ENCODE assay signal across 17 cellular contexts in genomic region chrX:8672176-8672575, GRCh38. TPM values are rescaled to one million over a fixed set of nuclear protein-coding genes. Genes with fewer than 3 reads are reported as not detected.
"Had no signal": no experiment of that assay in that cellular context is flagged by ENCODE, and none has a peak within 500 bp of the region (broad histone marks: within the 10 kb centered on the region; RNA-seq: fewer than 3 reads in every experiment).

No MANE protein-coding gene starts in this region.

- H3K27me3 Mint-ChIP-seq: T-helper 17 cell had no signal

- ATAC-seq: activated naive CD4-positive, alpha-beta T cell treated with anti-CD3 and anti-CD28 coated beads, Interleukin-2, amount 50 U/mL, for 72 hours; activated T-cell treated with anti-CD3 and anti-CD28 coated beads, Interleukin-2, amount 50 U/mL, for 4 hours; gastrocnemius medialis; heart left ventricle; left colon; stimulated activated effector memory CD8-positive, alpha-beta T cell treated with anti-CD3 and anti-CD28 coated beads, Interleukin-12 subunit alpha, Interleukin-12 subunit beta, amount 100 ng/mL, for 72 hours; T-helper 17 cell had no signal

- H3K27ac Mint-ChIP-seq: activated naive CD4-positive, alpha-beta T cell treated with anti-CD3 and anti-CD28 coated beads, Interleukin-2, amount 50 U/mL, for 72 hours; brain; dendritic cell treated with granulocyte-macrophage colony-stimulating factor and Interleukin-4, amounts not matched to agents 40 ng/mL and 50 ng/mL, for 4 days; stimulated activated effector memory CD8-positive, alpha-beta T cell treated with anti-CD3 and anti-CD28 coated beads, Interleukin-12 subunit alpha, Interleukin-12 subunit beta, amount 100 ng/mL, for 72 hours; T-helper 17 cell had no signal

- H3K4me1 ChIP-seq: parathyroid adenoma, uterus had no signal

- H3K27ac ChIP-seq: gastrocnemius medialis, heart left ventricle, parathyroid adenoma, uterus had no signal

- H3K4me1 Mint-ChIP-seq: stimulated activated effector memory CD8-positive, alpha-beta T cell treated with anti-CD3 and anti-CD28 coated beads, Interleukin-12 subunit alpha, Interleukin-12 subunit beta, amount 100 ng/mL, for 72 hours; T-helper 17 cell had no signal

- H3K9me3 Mint-ChIP-seq: activated naive CD4-positive, alpha-beta T cell treated with anti-CD3 and anti-CD28 coated beads, Interleukin-2, amount 50 U/mL, for 72 hours; activated T-cell treated with anti-CD3 and anti-CD28 coated beads, Interleukin-2, amount 50 U/mL, for 4 hours; dendritic cell treated with granulocyte-macrophage colony-stimulating factor and Interleukin-4, amounts not matched to agents 40 ng/mL and 50 ng/mL, for 4 days had no signal

- H3K9me3 ChIP-seq: gastrocnemius medialis, heart left ventricle, uterus had no signal

- H3K36me3 Mint-ChIP-seq: activated naive CD4-positive, alpha-beta T cell treated with anti-CD3 and anti-CD28 coated beads, Interleukin-2, amount 50 U/mL, for 72 hours; brain; stimulated activated effector memory CD8-positive, alpha-beta T cell treated with anti-CD3 and anti-CD28 coated beads, Interleukin-12 subunit alpha, Interleukin-12 subunit beta, amount 100 ng/mL, for 72 hours had no signal

- H3K27me3 ChIP-seq: gastrocnemius medialis, heart left ventricle, uterus had no signal

- H3K9ac ChIP-seq: parathyroid adenoma had no signal

- H3K4me3 Mint-ChIP-seq: activated T-cell treated with anti-CD3 and anti-CD28 coated beads, Interleukin-2, amount 50 U/mL, for 4 hours; brain; dendritic cell treated with granulocyte-macrophage colony-stimulating factor and Interleukin-4, amounts not matched to agents 40 ng/mL and 50 ng/mL, for 4 days; stimulated activated effector memory CD8-positive, alpha-beta T cell treated with anti-CD3 and anti-CD28 coated beads, Interleukin-12 subunit alpha, Interleukin-12 subunit beta, amount 100 ng/mL, for 72 hours; T-helper 17 cell had no signal

- DNase-seq: activated CD4-positive, alpha-beta T cell treated with anti-CD3 and anti-CD28 coated beads for 1 hour; activated CD4-positive, alpha-beta T cell treated with anti-CD3 and anti-CD28 coated beads, Interleukin-2, amount 50 U/mL, for 48 hours; activated gamma-delta T cell; activated T-cell treated with anti-CD3 and anti-CD28 coated beads, Interleukin-2, amount 50 U/mL, for 4 hours; effector memory CD4-positive, alpha-beta T cell; erythroblast; gastrocnemius medialis; heart left ventricle; left colon; T-helper 17 cell; uterus had no signal

- H3K79me2 ChIP-seq: parathyroid adenoma had no signal

- FAIRE-seq: TTC549 had no signal

- H3K36me3 ChIP-seq: gastrocnemius medialis, heart left ventricle, uterus had no signal

- H2AFZ ChIP-seq: parathyroid adenoma had no signal

- H3K4me3 ChIP-seq: gastrocnemius medialis, heart left ventricle, uterus had no signal

RNA-seq across cellular contexts. Expression of gene ANOS1, which starts 59.8 kb away (rescaled TPM):
- total RNA-seq: activated naive CD4-positive, alpha-beta T cell treated with anti-CD3 and anti-CD28 coated beads, Interleukin-2, amount 50 U/mL, for 72 hours had no signal
